In the genomic region with DNA sequence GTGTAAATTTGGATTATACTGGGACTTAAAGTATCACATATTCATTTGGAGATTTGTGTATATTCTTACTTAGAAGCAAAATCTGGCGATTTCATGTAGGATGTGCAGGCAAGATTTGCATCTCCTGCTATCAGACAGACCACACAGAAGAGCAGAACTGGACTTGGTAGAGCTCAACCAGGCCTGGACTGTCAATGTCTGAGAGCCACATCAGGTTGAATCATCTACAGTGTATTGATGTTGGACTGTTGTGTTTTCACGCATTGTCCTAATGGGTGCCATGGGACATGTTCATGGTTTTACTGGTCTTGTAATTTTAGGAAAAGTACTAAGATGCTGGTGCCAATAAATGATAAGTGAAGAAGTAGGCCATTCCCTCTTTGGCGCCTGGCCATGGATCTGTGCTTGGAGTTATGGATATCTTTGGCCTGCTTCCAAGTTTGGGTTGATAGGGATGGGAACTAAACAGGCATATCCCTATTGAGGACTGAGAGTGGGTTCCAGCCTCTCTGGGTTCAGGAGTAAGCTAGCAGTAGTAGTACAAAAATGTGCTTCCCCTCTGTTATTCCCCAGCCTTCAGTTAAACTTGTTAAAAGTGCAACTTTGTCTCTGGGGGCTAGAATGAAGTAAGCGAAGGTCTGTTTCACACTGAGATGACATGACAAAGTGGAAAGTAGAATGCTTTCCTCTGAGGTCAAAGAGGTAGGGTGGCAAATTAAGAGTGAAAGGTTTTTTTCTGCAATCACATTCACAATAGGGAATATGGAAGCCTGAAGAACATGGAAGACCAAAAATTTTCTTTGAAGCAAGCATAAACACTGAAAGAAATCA, we compare ENCODE assay signal across 11 cellular contexts. TPM values are rescaled to one million over a fixed set of nuclear protein-coding genes. Genes with fewer than 3 reads are reported as not detected.
DNase-seq lines count a peak whose midpoint lies in the region; ATAC-seq, FAIRE-seq and TF ChIP-seq lines count a peak whose summit lies in the region.
"Had no signal": no experiment of that assay in that cellular context is flagged by ENCODE, and none has a peak within 500 bp of the region (broad histone marks: within the 10 kb centered on the region; RNA-seq: fewer than 3 reads in every experiment).

No MANE protein-coding gene starts in this region.

- intact Hi-C loops in posterior cingulate gyrus (cut with DNase I): no loop called here

- TF ChIP-seq POLR2A in GM12892 (IDR thresholded peaks at IDR 0.05; ENCODE audit: low read depth, low read length): no peak

- FAIRE-seq in GM12892 (lab: Jason Lieb, UNC): peak; percentile 96

- ATAC-seq in GM21367 (IDR thresholded peaks at IDR 0.05; ENCODE audit: unreplicated experiment) (peak; percentile 49), HG03159 (IDR thresholded peaks at IDR 0.05; ENCODE audit: unreplicated experiment) (peak; percentile 70)
- ATAC-seq: natural killer cell had no signal

- no peak for DNase-seq in GM12892 (ENCODE audit: insufficient read length)
- peak; percentile 30 for DNase-seq in dermis blood vessel endothelial cell
- no peak for DNase-seq in NCI-H1436 (lab: John Stamatoyannopoulos, UW)
- no peak for DNase-seq in posterior cingulate gyrus
- no peak for DNase-seq in AML-193 (lab: John Stamatoyannopoulos, UW)
- DNase-seq in activated CD4-positive, alpha-beta T cell treated with anti-CD3 and anti-CD28 coated beads, Interleukin-2, amount 50 U/mL, for 1 hour: no peak
- DNase-seq: activated naive CD4-positive, alpha-beta T cell treated with anti-CD3 and anti-CD28 coated beads, Interleukin-2, amount 10 ng/mL, durations not matched to agents 7 days and 5 days; esophagus squamous epithelium; natural killer cell had no signal

RNA-seq across cellular contexts. Expression of a gene that starts 49.2 kb away (rescaled TPM):
- polyA plus RNA-seq in GM12892 (2012; ENCODE audit: missing spikeins): 8.1 TPM
- 4.1 and 4.3 TPM in 2 replicates for total RNA-seq in dermis blood vessel endothelial cell
